Comparison of ENCODE assay signal across 11 cellular contexts in the genomic region with DNA sequence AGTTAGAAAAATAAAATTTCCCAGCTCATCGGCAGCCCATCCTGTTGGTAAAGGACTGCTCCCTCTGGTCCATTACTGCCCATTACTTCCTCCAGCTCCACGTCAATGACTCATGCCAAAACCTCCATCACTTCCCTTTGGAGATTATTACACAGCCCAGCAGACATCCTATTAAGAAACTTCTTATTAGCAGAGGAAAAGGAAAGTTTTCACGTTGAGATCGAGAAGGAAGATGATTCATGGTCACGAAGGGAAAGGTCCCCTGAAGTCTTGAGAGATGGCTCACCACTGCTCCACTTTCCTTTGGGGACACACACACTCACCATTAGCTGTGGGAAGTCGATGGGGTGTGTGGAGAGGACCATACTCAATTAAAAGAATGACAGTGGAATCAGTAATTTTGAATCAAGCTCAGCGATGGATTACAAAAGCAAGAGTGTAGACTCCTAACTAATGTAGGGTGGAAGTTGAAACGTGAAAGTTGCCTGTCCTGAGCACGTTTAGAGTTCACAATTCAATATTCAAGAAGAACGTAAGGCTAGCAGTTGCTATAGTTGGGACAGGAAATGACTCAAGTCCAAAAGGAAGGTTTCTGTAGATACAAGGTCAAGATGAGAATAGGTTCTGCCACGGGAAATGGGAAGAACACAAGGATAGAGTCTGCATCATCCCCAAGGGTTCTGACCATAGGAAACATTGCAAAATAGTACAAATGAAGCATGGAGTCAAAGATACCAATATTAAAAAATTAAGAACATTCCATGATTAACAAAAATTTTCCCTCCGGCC. TPM values are rescaled to one million over a fixed set of nuclear protein-coding genes. Genes with fewer than 3 reads are reported as not detected.
DNase-seq lines count a peak whose midpoint lies in the region; ATAC-seq and TF ChIP-seq lines count a peak whose summit lies in the region.
"Had no signal": no experiment of that assay in that cellular context is flagged by ENCODE, and none has a peak within 500 bp of the region (broad histone marks: within the 10 kb centered on the region; RNA-seq: fewer than 3 reads in every experiment).

No MANE protein-coding gene starts in this region.

- peak overlapping the region in 1 of 7 donors; percentile 8 for H3K27ac Mint-ChIP-seq in CD4-positive, alpha-beta memory T cell

- H3K4me1 ChIP-seq in RWPE2 (ENCODE audit: insufficient read depth, poor library complexity, severe bottlenecking) (peaks cover 18% of the 10 kb centered on the region), aorta (ENCODE audit: control insufficient read depth in 1 of 2, insufficient read depth in 2 of 2, low read length in 2 of 2) (no peaks in the 10 kb centered on the region)
- no peaks in the 10 kb centered on the region for H3K4me1 ChIP-seq in CD4-positive, alpha-beta memory T cell (ENCODE audit: insufficient read depth, low read length)
- H3K4me1 ChIP-seq: SJCRH30 had no signal

- POLR2A ChIA-PET in CD4-positive, alpha-beta memory T cell (lab: Charles Lee; ENCODE audit: partially characterized antibody) = no interaction called here

- H3K36me3 ChIP-seq in RWPE2 (ENCODE audit: low read depth) = no peaks in the 10 kb centered on the region
- no peaks in the 10 kb centered on the region for H3K36me3 ChIP-seq in aorta (ENCODE audit: control insufficient read depth in 1 of 2, insufficient read depth in 2 of 2, low read length in 1 of 2)
- H3K36me3 ChIP-seq in CD4-positive, alpha-beta memory T cell (ENCODE audit: insufficient read depth, low read length) = no peaks in the 10 kb centered on the region
- H3K36me3 ChIP-seq: SJCRH30 had no signal

- peak; percentile 45; the same call in 2 of the 3 replicates for ATAC-seq in RWPE2 (ENCODE audit: low read depth)
- no peak for ATAC-seq in aorta (ENCODE audit: low FRiP score)

- peaks cover 9 to 20% of the 10 kb centered on the region in 2 donors for H3K27me3 Mint-ChIP-seq in CD4-positive, alpha-beta memory T cell

- 76 to 80% methylated on average over 12 of the region's 12 CpGs for WGBS in aorta, 2 donors

- H3K4me1 Mint-ChIP-seq in CD4-positive, alpha-beta memory T cell = peaks cover 3 to 34% (median 13%) of the 10 kb centered on the region in 4 donors

- DNase-seq in Daoy (ENCODE audit: low read depth) (peak; percentile 49), RWPE2 (ENCODE audit: low spot score) (no peak), fibroblast of the aortic adventitia (ENCODE audit: low read depth) (peak; percentile 74), pulmonary artery endothelial cell (ENCODE audit: low read depth, low spot score) (peak; percentile 92), SHP77 treated with DMSO at 0.1 percent for 48 hours (lab: John Stamatoyannopoulos, UW) (no peak), DMS114 treated with DMSO at 0.1 percent for 48 hours (lab: John Stamatoyannopoulos, UW; ENCODE audit: unreplicated experiment) (no peak), aorta (no peak)
- DNase-seq in CD4-positive, alpha-beta memory T cell = no peak
- DNase-seq: dorsolateral prefrontal cortex, NCI-H1105, SJCRH30 had no signal

- H3K27me3 ChIP-seq in RWPE2 (ENCODE audit: insufficient read depth, poor library complexity, severe bottlenecking) (no peaks in the 10 kb centered on the region), aorta (ENCODE audit: control insufficient read depth in 1 of 2, insufficient read depth in 2 of 2, low read length in 1 of 2) (no peaks in the 10 kb centered on the region)
- H3K27me3 ChIP-seq in CD4-positive, alpha-beta memory T cell (ENCODE audit: insufficient read depth, low read length) = no peaks in the 10 kb centered on the region
- H3K27me3 ChIP-seq: dorsolateral prefrontal cortex, SJCRH30 had no signal

- H3K4me3 ChIP-seq in RWPE2 (ENCODE audit: severe bottlenecking) (no peak overlapping the region), fibroblast of the aortic adventitia (ENCODE audit: low read depth, low read length) (no peak overlapping the region), aorta (ENCODE audit: low read length in 2 of 2) (no peak overlapping the region)
- no peak overlapping the region for H3K4me3 ChIP-seq in CD4-positive, alpha-beta memory T cell (ENCODE audit: low read length in 2 of 2)
- H3K4me3 ChIP-seq: dorsolateral prefrontal cortex, SJCRH30 had no signal

- H3K9me3 ChIP-seq in RWPE2 (ENCODE audit: severe bottlenecking) = no peaks in the 10 kb centered on the region
- no peaks in the 10 kb centered on the region for H3K9me3 ChIP-seq in aorta (ENCODE audit: control insufficient read depth, low read length)
- H3K9me3 ChIP-seq in CD4-positive, alpha-beta memory T cell (ENCODE audit: control insufficient read depth in 1 of 2, low read length in 2 of 2) = no peaks in the 10 kb centered on the region
- H3K9me3 ChIP-seq: SJCRH30 had no signal

- H3K36me3 Mint-ChIP-seq in CD4-positive, alpha-beta memory T cell = no peaks in the 10 kb centered on the region

- intact Hi-C loops in aorta (cut with DNase I) = no loop called here
- intact Hi-C loops in CD4-positive, alpha-beta memory T cell (cut with micrococcal nuclease) = no loop called here

- CTCF ChIA-PET in CD4-positive, alpha-beta memory T cell (lab: Charles Lee; ENCODE audit: partially characterized antibody) = no interaction called here

- no peak for TF ChIP-seq CTCF in RWPE2 (IDR thresholded peaks at IDR 0.05; ENCODE audit: poor library complexity, severe bottlenecking)
- no peak for TF ChIP-seq CTCF in fibroblast of the aortic adventitia (IDR thresholded peaks at IDR 0.05; ENCODE audit: insufficient read depth, low read length)

- H3K9me3 Mint-ChIP-seq in CD4-positive, alpha-beta memory T cell = peaks cover 0 to 8% (median 0%) of the 10 kb centered on the region in 8 donors

- peak overlapping the region; percentile 49 for H3K27ac ChIP-seq in RWPE2 (ENCODE audit: poor library complexity, severe bottlenecking)
- no peak overlapping the region for H3K27ac ChIP-seq in aorta (ENCODE audit: low read depth in 1 of 2, low read length in 2 of 2)
- H3K27ac ChIP-seq in CD4-positive, alpha-beta memory T cell (ENCODE audit: low read depth, low read length) = no peak overlapping the region
- H3K27ac ChIP-seq: SJCRH30 had no signal

- peak overlapping the region in 1 of 8 donors; percentile 8 for H3K4me3 Mint-ChIP-seq in CD4-positive, alpha-beta memory T cell

RNA-seq across cellular contexts. Expression of gene SASH1, which starts 21.6 kb away (rescaled TPM):
- total RNA-seq in Daoy (2014; rRNA removed; shearing (Covaris generic)) = 12.4 and 13.5 TPM in 2 replicates
- total RNA-seq in fibroblast of the aortic adventitia (ENCODE audit: low replicate concordance) (59.5 and 60.2 TPM in 2 replicates), pulmonary artery endothelial cell (89.6 and 102 TPM in 2 replicates), aorta (100 to 1,000 TPM in 1 of 2 donors, 10 to 100 TPM in 1; 89.7 to 120 TPM)
- polyA plus RNA-seq in aorta = 10 to 100 TPM; 10.3 to 46.0 TPM
- total RNA-seq in CD4-positive, alpha-beta memory T cell = under 1 TPM; 0.26 to 0.30 TPM
- polyA plus RNA-seq in CD4-positive, alpha-beta memory T cell = 1 to 10 TPM; 3.2 to 4.9 TPM

Comparison
In these comparisons a context has a peak if more than half of its experiments do, and no peak if none do; other contexts are left out.
1. DNase-seq: peak in Daoy (single experiment), fibroblast of the aortic adventitia (single experiment) and pulmonary artery endothelial cell (single experiment); none in RWPE2 (single experiment), SHP77 treated with DMSO at 0.1 percent for 48 hours (single experiment), DMS114 treated with DMSO at 0.1 percent for 48 hours (single experiment), aorta (0 of 2) and CD4-positive, alpha-beta memory T cell (0 of 5).
2. RNA of gene SASH1, which starts 21.6 kb away (total RNA-seq): 89.7 to 120 TPM in aorta, 89.6 to 102 TPM in pulmonary artery endothelial cell, 59.5 to 60.2 TPM in fibroblast of the aortic adventitia and 12.4 to 13.5 TPM in Daoy; 0.26 to 0.30 TPM in CD4-positive, alpha-beta memory T cell; every median in the first group is over 10 times any median in the second.